Comparison of ENCODE assay signal across 8 cellular contexts in the genomic region with DNA sequence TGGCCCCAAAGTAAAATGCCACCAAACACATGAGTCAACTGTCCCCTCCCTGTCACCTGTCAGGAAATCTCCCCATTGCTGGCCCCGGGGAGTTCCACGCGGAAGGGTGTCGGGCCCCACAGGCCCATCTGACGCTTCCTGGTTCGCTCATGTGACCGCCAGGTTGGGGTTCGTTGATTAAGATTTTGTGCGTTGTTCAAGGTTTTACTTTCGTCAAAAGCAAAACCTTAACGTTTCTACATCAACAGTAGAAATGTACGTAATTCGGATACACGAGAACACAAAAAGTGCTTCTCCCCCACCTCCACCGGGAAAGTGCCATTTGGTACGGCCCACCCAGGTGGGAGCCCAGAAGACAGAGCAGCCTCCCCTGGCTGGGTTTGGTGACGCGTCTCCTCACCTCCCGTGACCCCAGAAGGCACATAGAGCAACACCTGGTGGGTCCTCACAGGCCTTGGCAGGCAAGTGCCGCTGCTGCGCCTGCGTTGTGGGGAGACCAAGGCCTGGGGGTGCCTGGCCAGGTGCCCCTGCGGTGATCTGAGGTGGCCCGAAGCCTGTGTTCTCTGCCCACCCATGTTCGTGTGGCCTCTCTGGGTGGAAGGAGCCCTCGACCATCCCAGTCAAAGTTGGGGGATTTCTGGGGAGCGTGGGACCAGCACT.
DNase-seq lines count a peak whose midpoint lies in the region; ATAC-seq, FAIRE-seq and TF ChIP-seq lines count a peak whose summit lies in the region.

No MANE protein-coding gene starts in this region.

- FAIRE-seq in D721Med (lab: Jason Lieb, UNC): no peak

- peaks cover 23% of the 10 kb centered on the region for H3K4me1 Mint-ChIP-seq in neural crest cell

- DNase-seq in activated CD8-positive, alpha-beta memory T cell treated with anti-CD3 and anti-CD28 coated beads for 1 hour (ENCODE audit: extremely low read depth in 1 of 2, low read depth in 1 of 2): peak; percentile 27 to 80
- no peak for DNase-seq in neural crest cell (ENCODE audit: low read depth, low spot score)
- no peak for DNase-seq in D721Med (ENCODE audit: insufficient read length, low spot score)
- no peak for DNase-seq in pons (ENCODE audit: low spot score)
- no peak for DNase-seq in H4 (ENCODE audit: low spot score)

- peak overlapping the region; percentile 41 for H3K4me3 Mint-ChIP-seq in neural crest cell

- ATAC-seq in GM18861 (IDR thresholded peaks at IDR 0.05; ENCODE audit: unreplicated experiment): peak; percentile 31
- peak; percentile 33 for ATAC-seq in HG03045 (IDR thresholded peaks at IDR 0.05; ENCODE audit: unreplicated experiment)
- no peak for ATAC-seq in GM19324 (IDR thresholded peaks at IDR 0.05; ENCODE audit: low FRiP score, unreplicated experiment)

- no peaks in the 10 kb centered on the region for H3K36me3 Mint-ChIP-seq in neural crest cell (ENCODE audit: low read depth)

- no peaks in the 10 kb centered on the region for H3K27me3 Mint-ChIP-seq in neural crest cell (ENCODE audit: low read depth)

- H3K27ac Mint-ChIP-seq in neural crest cell (ENCODE audit: unreplicated experiment): peak overlapping the region; percentile 57

- no peak for TF ChIP-seq CTCF in neural crest cell (conservative IDR thresholded peaks at IDR 0.05)
- no peak for TF ChIP-seq CTCF in D721Med (IDR thresholded peaks at IDR 0.05; ENCODE audit: insufficient read depth, missing control alignments)

- no peaks in the 10 kb centered on the region for H3K9me3 Mint-ChIP-seq in neural crest cell

Comparison
In these comparisons a context has a peak if more than half of its experiments do, and no peak if none do; other contexts are left out.
1. DNase-seq: peak in activated CD8-positive, alpha-beta memory T cell treated with anti-CD3 and anti-CD28 coated beads for 1 hour (2 of 2); none in neural crest cell (single experiment), D721Med (single experiment), pons (single experiment) and H4 (single experiment).